30 cellular contexts compared by ENCODE assay signal in the genomic region with DNA sequence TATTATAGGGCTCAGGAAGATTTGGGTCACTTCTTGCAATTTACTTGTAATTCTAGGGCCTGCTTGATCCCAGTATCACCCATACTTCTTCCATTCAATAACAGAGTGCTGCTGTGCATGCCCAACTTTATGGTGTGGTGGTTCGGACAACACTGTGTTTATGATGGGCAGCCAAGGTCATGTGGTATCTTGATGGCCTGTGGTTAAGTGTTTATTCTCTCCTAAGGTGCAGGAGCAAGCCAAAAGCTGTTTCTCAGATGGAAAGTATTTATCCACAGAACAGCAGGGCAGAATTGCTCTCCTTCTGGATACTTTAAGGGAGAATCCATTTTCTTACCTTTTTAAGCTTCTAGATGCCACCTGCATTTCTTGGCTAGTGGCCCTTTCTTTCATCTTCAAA.
DNase-seq lines count a peak whose midpoint lies in the region; ATAC-seq and TF ChIP-seq lines count a peak whose summit lies in the region.
"Had no signal": no experiment of that assay in that cellular context is flagged by ENCODE, and none has a peak within 500 bp of the region (broad histone marks: within the 10 kb centered on the region; RNA-seq: fewer than 3 reads in every experiment).

No MANE protein-coding gene starts in this region.

- intact Hi-C loops in activated CD4-positive, alpha-beta T cell treated with anti-CD3 and anti-CD28 coated beads, Interleukin-2, amount 10 ng/mL, durations not matched to agents 24 days and 14 days (cut with micrococcal nuclease): no loop called here

- no peak overlapping the region for H3K4me3 Mint-ChIP-seq in activated CD4-positive, alpha-beta T cell treated with anti-CD3 and anti-CD28 coated beads, Interleukin-2, amount 10 ng/mL, durations not matched to agents 24 days and 14 days
- no peak overlapping the region for H3K4me3 Mint-ChIP-seq in stimulated activated naive CD8-positive, alpha-beta T cell treated with anti-CD3 and anti-CD28 coated beads, Interleukin-15, amount 100 ng/mL, for 72 hours
- H3K4me3 Mint-ChIP-seq: B cell; CD14-positive monocyte; CD4-positive, alpha-beta memory T cell; CD4-positive, alpha-beta T cell; CD4-positive, CD25-positive, alpha-beta regulatory T cell; CD8-positive, alpha-beta memory T cell; CD8-positive, alpha-beta T cell had no signal

- no peak for TF ChIP-seq CTCF in 22Rv1 (IDR thresholded peaks at IDR 0.05)

- H3K4me1 Mint-ChIP-seq in activated CD4-positive, alpha-beta T cell treated with anti-CD3 and anti-CD28 coated beads, Interleukin-2, amount 10 ng/mL, durations not matched to agents 24 days and 14 days: no peaks in the 10 kb centered on the region
- no peaks in the 10 kb centered on the region for H3K4me1 Mint-ChIP-seq in stimulated activated naive CD8-positive, alpha-beta T cell treated with anti-CD3 and anti-CD28 coated beads, Interleukin-15, amount 100 ng/mL, for 72 hours
- H3K4me1 Mint-ChIP-seq: B cell; CD14-positive monocyte; CD4-positive, CD25-positive, alpha-beta regulatory T cell; CD8-positive, alpha-beta memory T cell had no signal

- peak overlapping the region; percentile 97 for H3K27ac ChIP-seq in 22Rv1
- H3K27ac ChIP-seq: A549; BLaER1; BLaER1 treated with 17β-estradiol and CSF1 and Interleukin-3, amounts not matched to agents 10 nM and 100 nM; C4-2B had no signal

- peak; percentile 2 for DNase-seq in M059J (ENCODE audit: low read depth)
- DNase-seq in activated CD4-positive, alpha-beta T cell treated with anti-CD3 and anti-CD28 coated beads, Interleukin-2, amount 10 ng/mL, durations not matched to agents 24 days and 14 days: no peak
- no peak for DNase-seq in stimulated activated naive CD8-positive, alpha-beta T cell treated with anti-CD3 and anti-CD28 coated beads, Interleukin-15, amount 100 ng/mL, for 72 hours
- DNase-seq: 8988T; ACHN; AML-193; BE2C; C1 segment of cervical spinal cord; Caco-2; Calu3; CD4-positive, alpha-beta memory T cell; CD4-positive, alpha-beta T cell; CD4-positive, CD25-positive, alpha-beta regulatory T cell; CD8-positive, alpha-beta memory T cell; CD8-positive, alpha-beta T cell; COR-L47; DMS 273 treated with DMSO at 0.1 percent for 48 hours; DMS153; DMS53; DMS79; DMS79 treated with DMSO at 0.1 percent for 48 hours; DND-41; EL had no signal

- H3K9me3 Mint-ChIP-seq in activated CD4-positive, alpha-beta T cell treated with anti-CD3 and anti-CD28 coated beads, Interleukin-2, amount 10 ng/mL, durations not matched to agents 24 days and 14 days: no peaks in the 10 kb centered on the region
- H3K9me3 Mint-ChIP-seq in stimulated activated naive CD8-positive, alpha-beta T cell treated with anti-CD3 and anti-CD28 coated beads, Interleukin-15, amount 100 ng/mL, for 72 hours: no peaks in the 10 kb centered on the region
- H3K9me3 Mint-ChIP-seq: CD4-positive, alpha-beta T cell; CD8-positive, alpha-beta memory T cell; CD8-positive, alpha-beta T cell had no signal

- H3K27me3 Mint-ChIP-seq in activated CD4-positive, alpha-beta T cell treated with anti-CD3 and anti-CD28 coated beads, Interleukin-2, amount 10 ng/mL, durations not matched to agents 24 days and 14 days: no peaks in the 10 kb centered on the region
- H3K27me3 Mint-ChIP-seq in stimulated activated naive CD8-positive, alpha-beta T cell treated with anti-CD3 and anti-CD28 coated beads, Interleukin-15, amount 100 ng/mL, for 72 hours: peaks cover 3% of the 10 kb centered on the region
- H3K27me3 Mint-ChIP-seq: B cell; CD4-positive, CD25-positive, alpha-beta regulatory T cell had no signal

- ATAC-seq in stimulated activated naive CD8-positive, alpha-beta T cell treated with anti-CD3 and anti-CD28 coated beads, Interleukin-15, amount 100 ng/mL, for 72 hours: no peak
- ATAC-seq: A549; CD8-positive, alpha-beta T cell had no signal

- H3K27ac Mint-ChIP-seq in activated CD4-positive, alpha-beta T cell treated with anti-CD3 and anti-CD28 coated beads, Interleukin-2, amount 10 ng/mL, durations not matched to agents 24 days and 14 days: no peak overlapping the region
- no peak overlapping the region for H3K27ac Mint-ChIP-seq in stimulated activated naive CD8-positive, alpha-beta T cell treated with anti-CD3 and anti-CD28 coated beads, Interleukin-15, amount 100 ng/mL, for 72 hours
- H3K27ac Mint-ChIP-seq: B cell; CD14-positive monocyte; CD4-positive, alpha-beta memory T cell; CD4-positive, alpha-beta T cell; CD4-positive, CD25-positive, alpha-beta regulatory T cell; CD8-positive, alpha-beta memory T cell; CD8-positive, alpha-beta T cell had no signal

- H3K36me3 Mint-ChIP-seq in activated CD4-positive, alpha-beta T cell treated with anti-CD3 and anti-CD28 coated beads, Interleukin-2, amount 10 ng/mL, durations not matched to agents 24 days and 14 days (ENCODE audit: low read depth): no peaks in the 10 kb centered on the region
- H3K36me3 Mint-ChIP-seq: CD14-positive monocyte; CD4-positive, alpha-beta memory T cell; CD4-positive, CD25-positive, alpha-beta regulatory T cell; CD8-positive, alpha-beta memory T cell; CD8-positive, alpha-beta T cell had no signal
